17 cellular contexts compared by ENCODE assay signal in the genomic region with DNA sequence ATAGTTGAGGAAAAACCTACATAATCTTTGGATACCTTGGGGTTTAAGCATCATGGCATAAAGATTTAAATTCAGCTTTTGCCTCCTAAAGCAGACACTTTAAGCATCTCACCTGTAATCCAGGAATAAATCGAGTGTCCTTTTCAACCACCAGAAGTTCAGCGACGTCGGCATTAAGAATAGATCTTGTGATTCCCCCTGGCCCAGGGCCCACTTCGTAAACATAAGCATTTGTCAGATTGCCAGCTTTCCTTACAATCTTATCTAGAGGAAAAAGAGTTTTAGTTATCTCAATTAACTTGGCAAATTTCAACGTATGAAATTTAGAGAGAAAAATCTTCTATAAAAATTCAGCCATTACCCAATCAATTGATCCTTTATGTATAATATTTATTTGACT. TPM values are rescaled to one million over a fixed set of nuclear protein-coding genes. Genes with fewer than 3 reads are reported as not detected.
DNase-seq lines count a peak whose midpoint lies in the region; ATAC-seq and TF ChIP-seq lines count a peak whose summit lies in the region.
"Had no signal": no experiment of that assay in that cellular context is flagged by ENCODE, and none has a peak within 500 bp of the region (broad histone marks: within the 10 kb centered on the region; RNA-seq: fewer than 3 reads in every experiment).

No MANE protein-coding gene starts in this region.

- H3K27ac ChIP-seq in vagina, result no peak overlapping the region
- H3K27ac ChIP-seq: right atrium auricular region, RWPE1 had no signal

- H3K27me3 ChIP-seq in vagina, result no peaks in the 10 kb centered on the region
- H3K27me3 ChIP-seq: right atrium auricular region had no signal

- H3K27me3 Mint-ChIP-seq in activated naive CD4-positive, alpha-beta T cell treated with anti-CD3 and anti-CD28 coated beads, Interleukin-2, amount 50 U/mL, for 24 hours, result no peaks in the 10 kb centered on the region
- H3K27me3 Mint-ChIP-seq: activated naive CD4-positive, alpha-beta T cell treated with anti-CD3 and anti-CD28 coated beads, Interleukin-2, amount 10 ng/mL, durations not matched to agents 7 days and 5 days; effector memory CD8-positive, alpha-beta T cell had no signal

- H3K4me1 Mint-ChIP-seq in activated naive CD4-positive, alpha-beta T cell treated with anti-CD3 and anti-CD28 coated beads, Interleukin-2, amount 50 U/mL, for 24 hours, result peaks cover 68% of the 10 kb centered on the region

- no peaks in the 10 kb centered on the region for H3K9me3 Mint-ChIP-seq in activated naive CD4-positive, alpha-beta T cell treated with anti-CD3 and anti-CD28 coated beads, Interleukin-2, amount 50 U/mL, for 24 hours
- H3K9me3 Mint-ChIP-seq: activated naive CD4-positive, alpha-beta T cell treated with anti-CD3 and anti-CD28 coated beads, Interleukin-2, amount 10 ng/mL, durations not matched to agents 7 days and 5 days; effector memory CD8-positive, alpha-beta T cell had no signal

- no peak for TF ChIP-seq POLR2A in vagina (IDR thresholded peaks at IDR 0.05)

- ATAC-seq in HG03196 (IDR thresholded peaks at IDR 0.05; ENCODE audit: unreplicated experiment) (no peak), HG03521 (IDR thresholded peaks at IDR 0.05; ENCODE audit: unreplicated experiment) (no peak)
- ATAC-seq: activated CD4-positive, CD25-positive, alpha-beta regulatory T cell treated with anti-CD3 and anti-CD28 coated beads, Interleukin-2, amount 50 U/mL, for 24 hours; effector memory CD8-positive, alpha-beta T cell; K562 had no signal

- peaks cover 0 to 15% of the 10 kb centered on the region in 2 donors for H3K36me3 ChIP-seq in vagina
- H3K36me3 ChIP-seq: right atrium auricular region had no signal

- H3K4me3 ChIP-seq in epithelial cell of esophagus (ENCODE audit: low read length) (no peak overlapping the region), retinal pigment epithelial cell (ENCODE audit: low read length) (no peak overlapping the region), vagina (no peak overlapping the region)
- H3K4me3 ChIP-seq: K562, right atrium auricular region had no signal

- H3K36me3 Mint-ChIP-seq in activated naive CD4-positive, alpha-beta T cell treated with anti-CD3 and anti-CD28 coated beads, Interleukin-2, amount 50 U/mL, for 24 hours, result peaks cover 15% of the 10 kb centered on the region

- H3K27ac Mint-ChIP-seq in activated naive CD4-positive, alpha-beta T cell treated with anti-CD3 and anti-CD28 coated beads, Interleukin-2, amount 50 U/mL, for 24 hours, result peak overlapping the region; percentile 84
- H3K27ac Mint-ChIP-seq: activated naive CD4-positive, alpha-beta T cell treated with anti-CD3 and anti-CD28 coated beads, Interleukin-2, amount 10 ng/mL, durations not matched to agents 7 days and 5 days; effector memory CD8-positive, alpha-beta T cell had no signal

- DNase-seq in activated naive CD4-positive, alpha-beta T cell treated with anti-CD3 and anti-CD28 coated beads, Interleukin-2, amount 50 U/mL, for 16 hours, result no peak
- DNase-seq in NCI-H345 (lab: John Stamatoyannopoulos, UW) (peak; percentile 55), epithelial cell of esophagus (ENCODE audit: low read depth) (peak; percentile 29), retinal pigment epithelial cell (ENCODE audit: low read depth) (peak; percentile 44), vagina (ENCODE audit: extremely low spot score in 2 of 2) (no peak)
- DNase-seq: activated naive CD4-positive, alpha-beta T cell treated with anti-CD3 and anti-CD28 coated beads, Interleukin-2, amount 10 ng/mL, durations not matched to agents 7 days and 5 days; effector memory CD8-positive, alpha-beta T cell; NCI-H1417 treated with DMSO at 0.1 percent for 48 hours; NCI-H526 treated with DMSO at 0.1 percent for 48 hours had no signal

- TF ChIP-seq CTCF in epithelial cell of esophagus (IDR thresholded peaks at IDR 0.05; ENCODE audit: insufficient read depth, low read depth, low read length, missing control alignments) (no peak), retinal pigment epithelial cell (conservative IDR thresholded peaks at IDR 0.05; ENCODE audit: low read depth, low read length) (no peak), vagina (IDR thresholded peaks at IDR 0.05) (no peak)

- intact Hi-C loops in vagina (cut with DNase I), result no loop called here

- H3K9me3 ChIP-seq in vagina, result no peaks in the 10 kb centered on the region
- H3K9me3 ChIP-seq: right atrium auricular region had no signal

- H3K4me3 Mint-ChIP-seq in activated naive CD4-positive, alpha-beta T cell treated with anti-CD3 and anti-CD28 coated beads, Interleukin-2, amount 50 U/mL, for 24 hours, result no peak overlapping the region
- H3K4me3 Mint-ChIP-seq: activated naive CD4-positive, alpha-beta T cell treated with anti-CD3 and anti-CD28 coated beads, Interleukin-2, amount 10 ng/mL, durations not matched to agents 7 days and 5 days; effector memory CD8-positive, alpha-beta T cell had no signal

- H3K4me1 ChIP-seq in vagina, result peaks cover 5% of the 10 kb centered on the region

RNA-seq across cellular contexts. Expression of a gene that starts 3.2 kb away (rescaled TPM):
- 7.6 TPM for total RNA-seq in vagina

RNA-seq across cellular contexts. Expression of a gene that starts 47.3 kb away (rescaled TPM):
- not detected for total RNA-seq in vagina
- total RNA-seq: K562; right atrium auricular region; T-helper 1 cell treated with Interleukin-12 subunit alpha and Interleukin-12 subunit beta and Interleukin-4 antibody, amounts not matched to agents 30 ng/mL and 1 ng/mL, for 36 hours had no signal

Comparison
In these comparisons a context has a peak if more than half of its experiments do, and no peak if none do; other contexts are left out.
1. DNase-seq: peak in NCI-H345 (single experiment), epithelial cell of esophagus (single experiment) and retinal pigment epithelial cell (single experiment); none in activated naive CD4-positive, alpha-beta T cell treated with anti-CD3 and anti-CD28 coated beads, Interleukin-2, amount 50 U/mL, for 16 hours (single experiment) and vagina (0 of 2).